In genomic region chr6:37922563-37922962, GRCh38 we compare ENCODE assay signal across 29 cellular contexts.
DNase-seq lines count a peak whose midpoint lies in the region; ATAC-seq and TF ChIP-seq lines count a peak whose summit lies in the region.
"Had no signal": no experiment of that assay in that cellular context is flagged by ENCODE, and none has a peak within 500 bp of the region (broad histone marks: within the 10 kb centered on the region; RNA-seq: fewer than 3 reads in every experiment).

No MANE protein-coding gene starts in this region.

- H3K36me3 ChIP-seq in RWPE2 (ENCODE audit: low read depth): no peaks in the 10 kb centered on the region
- no peaks in the 10 kb centered on the region for H3K36me3 ChIP-seq in left lung

- H3K27me3 Mint-ChIP-seq in activated T-cell treated with anti-CD3 and anti-CD28 coated beads, Interleukin-2, amount 50 U/mL, for 24 hours: no peaks in the 10 kb centered on the region
- no peaks in the 10 kb centered on the region for H3K27me3 Mint-ChIP-seq in type B pancreatic cell
- H3K27me3 Mint-ChIP-seq: B cell had no signal

- no peaks in the 10 kb centered on the region for H3K9me3 Mint-ChIP-seq in activated T-cell treated with anti-CD3 and anti-CD28 coated beads, Interleukin-2, amount 50 U/mL, for 24 hours
- no peaks in the 10 kb centered on the region for H3K9me3 Mint-ChIP-seq in type B pancreatic cell
- H3K9me3 Mint-ChIP-seq: CD8-positive, alpha-beta T cell; H9; HFFc6 had no signal

- H3K9me3 ChIP-seq in RWPE2 (ENCODE audit: severe bottlenecking) (no peaks in the 10 kb centered on the region), left lung (no peaks in the 10 kb centered on the region)
- H3K9me3 ChIP-seq: Caco-2, SK-N-SH had no signal

- TF ChIP-seq CTCF in RWPE2 (IDR thresholded peaks at IDR 0.05; ENCODE audit: poor library complexity, severe bottlenecking): no peak
- no peak for TF ChIP-seq CTCF in type B pancreatic cell (conservative IDR thresholded peaks at IDR 0.05)
- no peak for TF ChIP-seq CTCF in left lung (IDR thresholded peaks at IDR 0.05)

- no peaks in the 10 kb centered on the region for H3K27me3 ChIP-seq in RWPE2 (ENCODE audit: insufficient read depth, poor library complexity, severe bottlenecking)
- H3K27me3 ChIP-seq in left lung: no peaks in the 10 kb centered on the region

- H3K4me3 ChIP-seq in RWPE2 (ENCODE audit: severe bottlenecking) (no peak overlapping the region), left lung (no peak overlapping the region)
- H3K4me3 ChIP-seq: GM23248 had no signal

- peaks cover 7% of the 10 kb centered on the region for H3K36me3 Mint-ChIP-seq in activated T-cell treated with anti-CD3 and anti-CD28 coated beads, Interleukin-2, amount 50 U/mL, for 24 hours (ENCODE audit: low read depth)
- H3K36me3 Mint-ChIP-seq in type B pancreatic cell: peaks cover 3% of the 10 kb centered on the region

- DNase-seq in activated T-cell treated with anti-CD3 and anti-CD28 coated beads, Interleukin-2, amount 50 U/mL, for 24 hours: no peak
- DNase-seq in activated T-cell treated with anti-CD3 and anti-CD28 coated beads, Interleukin-2, amount 50 U/mL, for 48 hours: no peak
- DNase-seq in RWPE2 (ENCODE audit: low spot score) (no peak), kidney tubule cell (ENCODE audit: low spot score) (peak; percentile 10), type B pancreatic cell (ENCODE audit: extremely low spot score, unreplicated experiment) (no peak), left lung (no peak)
- DNase-seq: Caco-2; CD8-positive, alpha-beta T cell; DMS79; EL; GF-D8; GM23248; H9; HFFc6; IMR-90; KG1; NCI-H1048; NCI-H1417; NCI-H1694; NCI-H2081; NCI-H2227 treated with DMSO at 0.1 percent for 48 hours; NCI-H510A; NCI-H69; SK-N-SH had no signal

- no peak overlapping the region for H3K27ac ChIP-seq in RWPE2 (ENCODE audit: poor library complexity, severe bottlenecking)
- H3K27ac ChIP-seq in left lung: no peak overlapping the region
- H3K27ac ChIP-seq: 22Rv1, C4-2B, GM23248 had no signal

- intact Hi-C loops in left lung (cut with DNase I): no loop called here

- peaks cover 61% of the 10 kb centered on the region for H3K4me1 Mint-ChIP-seq in activated T-cell treated with anti-CD3 and anti-CD28 coated beads, Interleukin-2, amount 50 U/mL, for 24 hours (ENCODE audit: low read depth)
- H3K4me1 Mint-ChIP-seq in type B pancreatic cell (ENCODE audit: unreplicated experiment): peaks cover 15% of the 10 kb centered on the region

- peak overlapping the region; percentile 50 for H3K27ac Mint-ChIP-seq in activated T-cell treated with anti-CD3 and anti-CD28 coated beads, Interleukin-2, amount 50 U/mL, for 24 hours
- peak overlapping the region; percentile 50 for H3K27ac Mint-ChIP-seq in type B pancreatic cell
- H3K27ac Mint-ChIP-seq: B cell; CD8-positive, alpha-beta T cell; H9; HFFc6 had no signal

- peak; percentile 41; the same call in 1 of the 3 replicates for ATAC-seq in RWPE2 (ENCODE audit: low read depth)
- ATAC-seq in HG02938 (IDR thresholded peaks at IDR 0.05; ENCODE audit: unreplicated experiment): no peak
- ATAC-seq in HG03159 (IDR thresholded peaks at IDR 0.05; ENCODE audit: unreplicated experiment): no peak
- ATAC-seq in left lung: no peak
- ATAC-seq: CD8-positive, alpha-beta T cell had no signal

- H3K4me1 ChIP-seq in RWPE2 (ENCODE audit: insufficient read depth, poor library complexity, severe bottlenecking) (peaks cover 18% of the 10 kb centered on the region), left lung (peaks cover 0 to 11% of the 10 kb centered on the region in 2 donors)
- H3K4me1 ChIP-seq: Caco-2 had no signal

- H3K4me3 Mint-ChIP-seq in activated T-cell treated with anti-CD3 and anti-CD28 coated beads, Interleukin-2, amount 50 U/mL, for 24 hours: no peak overlapping the region
- no peak overlapping the region for H3K4me3 Mint-ChIP-seq in type B pancreatic cell
- H3K4me3 Mint-ChIP-seq: B cell; CD8-positive, alpha-beta T cell; H9; HFFc6 had no signal
